ENCODE assay signal across 31 cellular contexts in genomic region chr21:15195104-15195503, GRCh38.
DNase-seq lines count a peak whose midpoint lies in the region; ATAC-seq, FAIRE-seq and TF ChIP-seq lines count a peak whose summit lies in the region.
"Had no signal": no experiment of that assay in that cellular context is flagged by ENCODE, and none has a peak within 500 bp of the region (broad histone marks: within the 10 kb centered on the region; RNA-seq: fewer than 3 reads in every experiment).

No MANE protein-coding gene starts in this region.

- H2AFZ ChIP-seq in HepG2 (ENCODE audit: low read length) (no peak overlapping the region), K562 (ENCODE audit: low read depth, low read length) (no peak overlapping the region)

- in situ Hi-C loops in HepG2 (cut with HindIII; ENCODE audit: extremely low pct_ligation_motif_present, low pct_unique_long_range_greater_than_20kb) (no loop called here), K562 (cut with MboI) (no loop called here)

- TF ChIP-seq RAD21 in HepG2 (CRISPR knock-in tag; IDR thresholded peaks at IDR 0.05) = no peak
- no peak for TF ChIP-seq RAD21 in K562 (CRISPR knock-in tag; conservative IDR thresholded peaks at IDR 0.05 in 1 of 2, IDR thresholded peaks at IDR 0.05 in 1 of 2)

- no peak for DNase-seq in HepG2 (ENCODE audit: low spot score)
- DNase-seq in right lobe of liver = no peak
- DNase-seq in K562 (ENCODE audit: extremely low read depth in 1 of 4, low spot score in 3 of 4) = no peak
- DNase-seq in foreskin fibroblast = no peak
- DNase-seq: 8988T; ACHN; AML-193; BE2C; C1 segment of cervical spinal cord; Calu3; CD4-positive, alpha-beta memory T cell; CD4-positive, alpha-beta T cell; CD4-positive, CD25-positive, alpha-beta regulatory T cell; CD8-positive, alpha-beta memory T cell; CD8-positive, alpha-beta T cell; COR-L47; DMS 273 treated with DMSO at 0.1 percent for 48 hours; DMS153; DMS53; DMS79; DMS79 treated with DMSO at 0.1 percent for 48 hours; DND-41; EL had no signal

- H4K20me1 ChIP-seq in HepG2 (ENCODE audit: insufficient read depth, low read length) = no peaks in the 10 kb centered on the region
- H4K20me1 ChIP-seq in K562 (replicated peaks; ENCODE audit: control insufficient read depth, insufficient read depth, low read length) = no peaks in the 10 kb centered on the region
- H4K20me1 ChIP-seq: BLaER1; BLaER1 treated with 17β-estradiol and CSF1 and Interleukin-3, amounts not matched to agents 10 nM and 100 nM had no signal

- H3K9ac ChIP-seq in HepG2 (ENCODE audit: insufficient read depth, low read depth, low read length) = no peak overlapping the region
- no peak overlapping the region for H3K9ac ChIP-seq in K562 (ENCODE audit: insufficient read depth in 1 of 2, low read depth in 2 of 2, low read length in 2 of 2)
- H3K9ac ChIP-seq: BLaER1; BLaER1 treated with 17β-estradiol and CSF1 and Interleukin-3, amounts not matched to agents 10 nM and 100 nM had no signal

- FAIRE-seq in HepG2 (lab: Jason Lieb, UNC) (no peak), K562 (lab: Jason Lieb, UNC) (no peak)
- FAIRE-seq: A204.1, A549, D721Med had no signal

- H3K9me3 ChIP-seq in HepG2 (ENCODE audit: low read length) (no peaks in the 10 kb centered on the region), right lobe of liver (no peaks in the 10 kb centered on the region), K562 (replicated peaks; ENCODE audit: control insufficient read depth, insufficient read depth, low read depth, low read length) (no peaks in the 10 kb centered on the region)
- H3K9me3 ChIP-seq: A549; BLaER1; BLaER1 treated with 17β-estradiol and CSF1 and Interleukin-3, amounts not matched to agents 10 nM and 100 nM; Caco-2 had no signal

- H3K4me1 ChIP-seq in HepG2 (ENCODE audit: insufficient read depth, low read length) = peaks cover 68% of the 10 kb centered on the region
- peaks cover 0 to 17% (median 5%) of the 10 kb centered on the region in 4 donors for H3K4me1 ChIP-seq in right lobe of liver
- H3K4me1 ChIP-seq in K562 (replicated peaks in 1 of 2; ENCODE audit: control insufficient read depth in 2 of 2, insufficient read depth in 2 of 2, low read length in 2 of 2) = peaks cover 0 to 6% of the 10 kb centered on the region in 2 experiments; a peak in 1 of 5 replicates
- H3K4me1 ChIP-seq: BLaER1; BLaER1 treated with 17β-estradiol and CSF1 and Interleukin-3, amounts not matched to agents 10 nM and 100 nM had no signal

- TF ChIP-seq CTCF in HepG2 (CRISPR knock-in tag; IDR thresholded peaks at IDR 0.05) (no peak), right lobe of liver (IDR thresholded peaks at IDR 0.05) (no peak), K562 (IDR thresholded peaks at IDR 0.05 in 2 of 3, conservative IDR thresholded peaks at IDR 0.05 in 1 of 3; ENCODE audit: insufficient read depth in 2 of 3, low read depth in 1 of 3, low read length in 3 of 3) (no peak), foreskin fibroblast (IDR thresholded peaks at IDR 0.05; ENCODE audit: low read depth, low read length) (no peak)

- intact Hi-C loops in HepG2 (cut with micrococcal nuclease; ENCODE audit: unreplicated experiment) = no loop called here
- intact Hi-C loops in right lobe of liver (cut with DNase I) = no loop called here
- intact Hi-C loops in K562 (cut with micrococcal nuclease) = no loop called here

- no TSS peak for BruUV-seq in HepG2 (replicated peaks; lab: Mats Ljungman, UMichigan)
- no TSS peak for BruUV-seq in K562 (replicated peaks; lab: Mats Ljungman, UMichigan)

- H3K27me3 ChIP-seq in HepG2 (ENCODE audit: control insufficient read depth in 1 of 2, insufficient read depth in 2 of 2, low read length in 2 of 2) = no peaks in the 10 kb centered on the region
- H3K27me3 ChIP-seq in right lobe of liver = no peaks in the 10 kb centered on the region
- H3K27me3 ChIP-seq in K562 (ENCODE audit: control insufficient read depth in 2 of 2, insufficient read depth in 2 of 2, low read length in 2 of 2) = no peaks in the 10 kb centered on the region
- H3K27me3 ChIP-seq: BE2C; BLaER1; BLaER1 treated with 17β-estradiol and CSF1 and Interleukin-3, amounts not matched to agents 10 nM and 100 nM had no signal

- H3K9me1 ChIP-seq in K562 (ENCODE audit: control insufficient read depth, insufficient read depth, low read length) = no peaks in the 10 kb centered on the region

- H3K27ac ChIP-seq in HepG2 (ENCODE audit: extremely low read length, insufficient read depth, low read length) (peak overlapping the region; percentile 70), right lobe of liver (peak overlapping the region in 1 of 3 donors; percentile 34), K562 (ENCODE audit: extremely low read depth, low read depth, low read length) (no peak overlapping the region)
- H3K27ac ChIP-seq: 22Rv1; A549; BLaER1; BLaER1 treated with 17β-estradiol and CSF1 and Interleukin-3, amounts not matched to agents 10 nM and 100 nM; C4-2B had no signal

- POLR2A ChIA-PET in HepG2 (lab: Yijun Ruan, JAX) = interaction anchor here (0.9 to 1.4 kb wide), 4 partner anchors 15 to 130 kb away, joined by 3 to 6 read pairs (median 4); partner anchors contain the start of gene NRIP1
- POLR2A ChIA-PET in K562 (lab: Yijun Ruan, JAX) = no interaction called here

- TF ChIP-seq POLR2A in HepG2 (IDR thresholded peaks at IDR 0.05; ENCODE audit: insufficient read depth in 1 of 2, low read depth in 2 of 2, low read length in 2 of 2) (no peak), right lobe of liver (IDR thresholded peaks at IDR 0.05) (no peak), K562 (conservative IDR thresholded peaks at IDR 0.05) (no peak)

- CTCF ChIA-PET in HepG2 (lab: Yijun Ruan, JAX; ENCODE audit: low intra/inter-chr PET ratio, low total read pairs) (no interaction called here), K562 (lab: Yijun Ruan, JAX; ENCODE audit: low intra/inter-chr PET ratio) (no interaction called here)

- TF ChIP-seq EP300 in HepG2 (IDR thresholded peaks at IDR 0.05; ENCODE audit: low read depth in 2 of 2, low read length in 2 of 2) (no peak), HepG2 (CRISPR knock-in tag; IDR thresholded peaks at IDR 0.05; ENCODE audit: borderline replicate concordance) (no peak), K562 (IDR thresholded peaks at IDR 0.05; ENCODE audit: low read length) (no peak)

- no peak overlapping the region for H3K4me3 ChIP-seq in HepG2 (replicated peaks in 1 of 3; ENCODE audit: insufficient read depth in 1 of 3, low read depth in 2 of 3, low read length in 3 of 3)
- no peak overlapping the region for H3K4me3 ChIP-seq in right lobe of liver
- no peak overlapping the region for H3K4me3 ChIP-seq in K562
- no peak overlapping the region for H3K4me3 ChIP-seq in foreskin fibroblast (ENCODE audit: low read depth in 1 of 2, low read length in 2 of 2)
- H3K4me3 ChIP-seq: A549; BLaER1; BLaER1 treated with 17β-estradiol and CSF1 and Interleukin-3, amounts not matched to agents 10 nM and 100 nM had no signal

- H3K79me2 ChIP-seq in HepG2 (ENCODE audit: insufficient read depth, low read length) = no peaks in the 10 kb centered on the region
- H3K79me2 ChIP-seq in K562 (ENCODE audit: control insufficient read depth, insufficient read depth, low read length) = no peaks in the 10 kb centered on the region

- 50% methylated on average over 2 of the region's 2 CpGs for WGBS in HepG2 (ENCODE audit: low lambda C conversion rate)
- 86% methylated on average over 2 of the region's 2 CpGs for WGBS in right lobe of liver (ENCODE audit: insufficient coverage, low coverage, low lambda C conversion rate, missing lambda C conversion rate)
- WGBS in K562 (ENCODE audit: insufficient coverage, low coverage, missing lambda C conversion rate) = 25% methylated on average over 2 of the region's 2 CpGs

- ATAC-seq in HepG2 (no peak), right lobe of liver (no peak), K562 (no peak)
- ATAC-seq: A549; CD8-positive, alpha-beta T cell had no signal

- H3K36me3 ChIP-seq in HepG2 (replicated peaks in 1 of 2; ENCODE audit: control insufficient read depth in 1 of 2, insufficient read depth in 2 of 2, low read length in 2 of 2) (no peaks in the 10 kb centered on the region), right lobe of liver (no peaks in the 10 kb centered on the region), K562 (ENCODE audit: control insufficient read depth, insufficient read depth, low read length) (no peaks in the 10 kb centered on the region)
- H3K36me3 ChIP-seq: BE2C; BLaER1; BLaER1 treated with 17β-estradiol and CSF1 and Interleukin-3, amounts not matched to agents 10 nM and 100 nM had no signal

- H3K4me2 ChIP-seq in HepG2 (ENCODE audit: low read depth, low read length) = no peak overlapping the region
- no peak overlapping the region for H3K4me2 ChIP-seq in K562 (ENCODE audit: insufficient read depth, low read length)
- H3K4me2 ChIP-seq: A549; BLaER1; BLaER1 treated with 17β-estradiol and CSF1 and Interleukin-3, amounts not matched to agents 10 nM and 100 nM had no signal

TF ChIP-seq in HepG2, 621 proteins besides CTCF, POLR2A, EP300 and RAD21 (continues in another document):
- TF ChIP-seq EZH2 (conservative IDR thresholded peaks at IDR 0.05; ENCODE audit: low read depth, low read length) = no peak
- TF ChIP-seq ZNF121 (CRISPR knock-in tag; IDR thresholded peaks at IDR 0.05) = peak; percentile 61; the same call in 1 of the 2 replicates
- TF ChIP-seq RARA (CRISPR knock-in tag; IDR thresholded peaks at IDR 0.05) = no peak
- no peak for TF ChIP-seq RFX3 (CRISPR knock-in tag; IDR thresholded peaks at IDR 0.05)
- TF ChIP-seq REL (CRISPR knock-in tag; conservative IDR thresholded peaks at IDR 0.05) = no peak

TF ChIP-seq in K562, 482 proteins besides CTCF, POLR2A, EP300 and RAD21:
- TF ChIP-seq ZNF121 (CRISPR knock-in tag; conservative IDR thresholded peaks at IDR 0.05) (peak; percentile 59), ZZZ3 (IDR thresholded peaks at IDR 0.05) (no peak), HDAC1 (IDR thresholded peaks at IDR 0.05) (no peak)

Comparison
In these comparisons a context has a peak if more than half of its experiments do, and no peak if none do; other contexts are left out.
1. Of the 241 proteins assayed by ChIP-seq in both HepG2 and K562: peak only in HepG2: none; only in K562: none; in both: ZNF121; in neither: 240.